In genomic region chr17:63741251-63742049, GRCh38 we compare ENCODE assay signal across 8 cellular contexts. TPM values are rescaled to one million over a fixed set of nuclear protein-coding genes. Genes with fewer than 3 reads are reported as not detected.
DNase-seq lines count a peak whose midpoint lies in the region; TF ChIP-seq lines count a peak whose summit lies in the region.

TSS of gene STRADA (minus strand) at chr17:63741799. CDS start at chr17:63728369, 13,430 bp downstream.

- no peaks in the 10 kb centered on the region for H4K20me1 ChIP-seq in MM.1S (ENCODE audit: insufficient read depth, low read length)
- peaks cover 5% of the 10 kb centered on the region for H4K20me1 ChIP-seq in neural progenitor cell (ENCODE audit: low read depth)

- TF ChIP-seq CTCF in MM.1S (IDR thresholded peaks at IDR 0.05; ENCODE audit: low read length): no peak
- no peak for TF ChIP-seq CTCF in foreskin fibroblast (IDR thresholded peaks at IDR 0.05; ENCODE audit: low read depth, low read length)
- TF ChIP-seq CTCF in neural progenitor cell (IDR thresholded peaks at IDR 0.05): no peak

- H3K27ac Mint-ChIP-seq in neural progenitor cell: peak within 1 kb of the TSS; percentile 99

- H3K36me3 Mint-ChIP-seq in neural progenitor cell: peaks cover 3% of the 10 kb centered on the region

- H2AFZ ChIP-seq in MM.1S (ENCODE audit: low read length): peak within 1 kb of the TSS; percentile 89
- peak within 1 kb of the TSS; percentile 78 for H2AFZ ChIP-seq in neural progenitor cell (replicated peaks)

- H3K79me2 ChIP-seq in MM.1S (ENCODE audit: low read length) (peaks cover 17% of the 10 kb centered on the region), neural progenitor cell (ENCODE audit: low read depth) (peaks cover 36% of the 10 kb centered on the region)

- H3K4me2 ChIP-seq in MM.1S (ENCODE audit: low read depth, low read length): peak within 1 kb of the TSS; percentile 95
- H3K4me2 ChIP-seq in neural progenitor cell: peak within 1 kb of the TSS; percentile 89

- H3K9me3 ChIP-seq in ES-I3 (ENCODE audit: control insufficient read depth, insufficient read depth, low read length) (no peaks in the 10 kb centered on the region), HAP-1 (no peaks in the 10 kb centered on the region), MM.1S (replicated peaks; ENCODE audit: insufficient read depth, low read length) (no peaks in the 10 kb centered on the region), neural progenitor cell (ENCODE audit: low read depth) (no peaks in the 10 kb centered on the region)

- H3K4me3 ChIP-seq in HAP-1 (peak within 1 kb of the TSS; percentile 79), MM.1S (ENCODE audit: low read length) (peak within 1 kb of the TSS; percentile 96), foreskin fibroblast (ENCODE audit: low read depth in 1 of 2, low read length in 2 of 2) (peak within 1 kb of the TSS; percentile 70 to 87), neural progenitor cell (peak within 1 kb of the TSS; percentile 85)

- H3K4me1 Mint-ChIP-seq in neural progenitor cell: peaks cover 14% of the 10 kb centered on the region

- H3K9me2 ChIP-seq in MM.1S (replicated peaks; ENCODE audit: insufficient read depth, low read length): no peaks in the 10 kb centered on the region

- in situ Hi-C loops in HAP-1 (cut with MboI; ENCODE audit: low sequenced_read_pairs): no loop called here

- H3K9ac ChIP-seq in ES-I3 (ENCODE audit: low read depth, low read length): peak within 1 kb of the TSS; percentile 98
- H3K9ac ChIP-seq in MM.1S (ENCODE audit: low read length): peak within 1 kb of the TSS; percentile 95
- H3K9ac ChIP-seq in neural progenitor cell: peak within 1 kb of the TSS; percentile 71

- H3K27ac ChIP-seq in MM.1S (ENCODE audit: low read length) (peak within 1 kb of the TSS; percentile 91), neural progenitor cell (peak within 1 kb of the TSS; percentile 79)

- no peaks in the 10 kb centered on the region for H3K27me3 ChIP-seq in HAP-1 (ENCODE audit: low read depth)
- H3K27me3 ChIP-seq in MM.1S (replicated peaks; ENCODE audit: insufficient read depth, low read length): no peaks in the 10 kb centered on the region
- no peaks in the 10 kb centered on the region for H3K27me3 ChIP-seq in neural progenitor cell

- peak within 1 kb of the TSS; percentile 99 for H3K4me3 Mint-ChIP-seq in neural progenitor cell

- peaks cover 10% of the 10 kb centered on the region for H3K36me3 ChIP-seq in ES-I3 (ENCODE audit: insufficient read depth, low read length)
- peaks cover 5% of the 10 kb centered on the region for H3K36me3 ChIP-seq in HAP-1 (replicated peaks)
- 0 out of 2 replicates have a peak, but pooled peaks cover 2% of the 10 kb centered on the region for H3K36me3 ChIP-seq in MM.1S (replicated peaks; ENCODE audit: insufficient read depth, low read length)
- H3K36me3 ChIP-seq in neural progenitor cell: peaks cover 3% of the 10 kb centered on the region

- DNase-seq in HAP-1 (ENCODE audit: low spot score in 2 of 2) (peak; percentile 96 to 99), MM.1S (peak; percentile 99), SIG-M5 (lab: John Stamatoyannopoulos, UW) (peak; percentile 94), activated gamma-delta T cell treated with Interleukin-2 at 50 U/mL for 16 hours (peak; percentile 99), foreskin fibroblast (peak; percentile 97 to 99), neural progenitor cell (ENCODE audit: low spot score) (peak; percentile 99), stromal cell of bone marrow (ENCODE audit: low read depth) (peak; percentile 93)

- H3F3A ChIP-seq in MM.1S (ENCODE audit: insufficient read depth, low read length): peaks cover 22% of the 10 kb centered on the region
- H3F3A ChIP-seq in neural progenitor cell (ENCODE audit: low read depth): peaks cover 45% of the 10 kb centered on the region

- H3K9me3 Mint-ChIP-seq in neural progenitor cell: no peaks in the 10 kb centered on the region

- H3K4me1 ChIP-seq in ES-I3 (ENCODE audit: insufficient read depth, low read length) (peaks cover 5% of the 10 kb centered on the region; the same call in 1 of the 2 replicates), HAP-1 (peaks cover 14% of the 10 kb centered on the region), MM.1S (ENCODE audit: low read length) (no peaks in the 10 kb centered on the region), neural progenitor cell (peaks cover 6% of the 10 kb centered on the region)

- H3K27me3 Mint-ChIP-seq in neural progenitor cell (ENCODE audit: insufficient read depth, low read depth): peaks cover 3% of the 10 kb centered on the region

RNA-seq across cellular contexts. Expression of gene STRADA, which starts in this region (rescaled TPM):
- total RNA-seq in neural progenitor cell (ENCODE audit: low replicate concordance): 46.6 and 69.6 TPM in 2 replicates

Comparison
In these comparisons a context has a peak if more than half of its experiments do, and no peak if none do; other contexts are left out.
1. Peak in every context shown above with its lines: DNase-seq, H3K4me3 ChIP-seq and H3K27ac ChIP-seq.